Comparison of ENCODE assay signal across 20 cellular contexts in the genomic region with DNA sequence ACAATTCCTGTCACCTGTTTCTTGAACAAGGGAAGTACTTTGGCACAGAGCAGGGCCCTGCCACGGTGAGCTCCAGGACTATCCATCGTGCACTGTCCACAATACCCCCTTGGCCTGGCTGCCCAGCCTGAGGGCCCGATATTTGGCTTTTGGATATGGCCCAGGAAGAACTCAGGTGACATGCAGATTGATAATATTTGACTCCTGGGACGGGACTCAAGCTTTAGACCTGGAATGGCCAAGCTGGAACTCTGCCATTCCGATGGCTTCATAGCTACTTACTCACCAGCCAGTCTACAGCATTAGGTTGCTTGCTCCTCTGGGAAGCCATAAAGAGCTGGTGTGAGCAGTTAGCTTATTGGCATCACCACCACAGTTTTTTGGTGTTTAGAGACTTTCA.
"Had no signal": no experiment of that assay in that cellular context is flagged by ENCODE, and none has a peak within 500 bp of the region (broad histone marks: within the 10 kb centered on the region; RNA-seq: fewer than 3 reads in every experiment).

No MANE protein-coding gene starts in this region.

- H3K27me3 ChIP-seq: esophagus muscularis mucosa, heart left ventricle, neural progenitor cell, pancreas, thyroid gland had no signal

- H3K9me3 Mint-ChIP-seq: activated CD4-positive, alpha-beta memory T cell treated with anti-CD3 and anti-CD28 coated beads for 36 hours had no signal

- ATAC-seq: activated CD4-positive, alpha-beta T cell treated with anti-CD3 and anti-CD28 coated beads for 36 hours; heart left ventricle; left colon; stimulated activated effector memory CD8-positive, alpha-beta T cell treated with anti-CD3 and anti-CD28 coated beads, Interleukin-12 subunit alpha, Interleukin-12 subunit beta, amount 100 ng/mL, for 72 hours; T-helper 17 cell had no signal

- H3K9me3 ChIP-seq: esophagus muscularis mucosa, pancreas, thyroid gland had no signal

- H3K4me1 ChIP-seq: esophagus muscularis mucosa, heart left ventricle, neural progenitor cell, pancreas, thyroid gland had no signal

- H3K27ac Mint-ChIP-seq: activated CD4-positive, alpha-beta memory T cell treated with anti-CD3 and anti-CD28 coated beads for 36 hours; activated CD4-positive, alpha-beta T cell treated with anti-CD3 and anti-CD28 coated beads for 36 hours; activated naive CD8-positive, alpha-beta T cell; neural progenitor cell; stimulated activated effector memory CD8-positive, alpha-beta T cell treated with anti-CD3 and anti-CD28 coated beads, Interleukin-12 subunit alpha, Interleukin-12 subunit beta, amount 100 ng/mL, for 72 hours; T-helper 17 cell had no signal

- DNase-seq: activated CD4-positive, alpha-beta memory T cell treated with anti-CD3 and anti-CD28 coated beads for 36 hours; activated CD4-positive, alpha-beta T cell treated with anti-CD3 and anti-CD28 coated beads for 36 hours; activated effector memory CD4-positive, alpha-beta T cell treated with anti-CD3 and anti-CD28 coated beads, Interleukin-2, amount 50 U/mL, for 16 hours; activated T-cell treated with anti-CD3 and anti-CD28 coated beads, Interleukin-2, amount 50 U/mL, for 48 hours; amniotic stem cell; cortex of kidney; effector CD4-positive, alpha-beta T cell; foreskin melanocyte; heart left ventricle; left colon; naive B cell; stimulated activated CD4-positive, alpha-beta T cell treated with anti-CD3 and anti-CD28 coated beads, Interleukin-12 subunit alpha, Interleukin-12 subunit beta, amount 100 ng/mL, for 4 hours; stimulated activated CD4-positive, alpha-beta T cell treated with anti-CD3 and anti-CD28 coated beads, Interleukin-2, amount 100 ng/mL, for 24 hours; T-helper 17 cell; thyroid gland had no signal

- H3K4me3 Mint-ChIP-seq: activated CD4-positive, alpha-beta memory T cell treated with anti-CD3 and anti-CD28 coated beads for 36 hours; activated CD4-positive, alpha-beta T cell treated with anti-CD3 and anti-CD28 coated beads for 36 hours; activated naive CD8-positive, alpha-beta T cell; naive B cell; neural progenitor cell; stimulated activated effector memory CD8-positive, alpha-beta T cell treated with anti-CD3 and anti-CD28 coated beads, Interleukin-12 subunit alpha, Interleukin-12 subunit beta, amount 100 ng/mL, for 72 hours; T-helper 17 cell had no signal

- H2AFZ ChIP-seq: neural progenitor cell had no signal

- H3K36me3 ChIP-seq: esophagus muscularis mucosa, heart left ventricle, neural progenitor cell, pancreas, thyroid gland had no signal

- H3K27me3 Mint-ChIP-seq: activated CD4-positive, alpha-beta memory T cell treated with anti-CD3 and anti-CD28 coated beads for 36 hours; activated CD4-positive, alpha-beta T cell treated with anti-CD3 and anti-CD28 coated beads for 36 hours; activated naive CD8-positive, alpha-beta T cell; naive B cell; T-helper 17 cell had no signal

- H3K4me2 ChIP-seq: neural progenitor cell had no signal

- H3K4me3 ChIP-seq: esophagus muscularis mucosa, heart left ventricle, neural progenitor cell, pancreas, thyroid gland had no signal

- H3K36me3 Mint-ChIP-seq: activated CD4-positive, alpha-beta memory T cell treated with anti-CD3 and anti-CD28 coated beads for 36 hours; activated naive CD8-positive, alpha-beta T cell; naive B cell; neural progenitor cell; stimulated activated effector memory CD8-positive, alpha-beta T cell treated with anti-CD3 and anti-CD28 coated beads, Interleukin-12 subunit alpha, Interleukin-12 subunit beta, amount 100 ng/mL, for 72 hours had no signal

- H3K9ac ChIP-seq: neural progenitor cell had no signal

- H3K27ac ChIP-seq: esophagus muscularis mucosa, heart left ventricle, neural progenitor cell, pancreas, thyroid gland had no signal

- H3K4me1 Mint-ChIP-seq: activated CD4-positive, alpha-beta T cell treated with anti-CD3 and anti-CD28 coated beads for 36 hours; naive B cell; neural progenitor cell; stimulated activated effector memory CD8-positive, alpha-beta T cell treated with anti-CD3 and anti-CD28 coated beads, Interleukin-12 subunit alpha, Interleukin-12 subunit beta, amount 100 ng/mL, for 72 hours; T-helper 17 cell had no signal
